In genomic region chr5:34806532-34806931, GRCh38 we compare ENCODE assay signal across 27 cellular contexts. TPM values are rescaled to one million over a fixed set of nuclear protein-coding genes. Genes with fewer than 3 reads are reported as not detected.
"Had no signal": no experiment of that assay in that cellular context is flagged by ENCODE, and none has a peak within 500 bp of the region (broad histone marks: within the 10 kb centered on the region; RNA-seq: fewer than 3 reads in every experiment).

No MANE protein-coding gene starts in this region.

- H3K27ac ChIP-seq: colonic mucosa, left lung, neural progenitor cell, parathyroid adenoma, right lobe of liver, stomach, thyroid gland had no signal

- H3K4me2 ChIP-seq: neural progenitor cell had no signal

- H3K4me3 Mint-ChIP-seq: dendritic cell treated with granulocyte-macrophage colony-stimulating factor and Interleukin-4, amounts not matched to agents 40 ng/mL and 50 ng/mL, for 4 days; mesothelial cell of epicardium; naive B cell; natural killer cell treated with Interleukin-12 subunit alpha and Interleukin-12 subunit beta and Interleukin-15 and Interleukin-18, amount 100 ng/mL, for 72 hours; neural progenitor cell had no signal

- H3K9me3 Mint-ChIP-seq: dendritic cell treated with granulocyte-macrophage colony-stimulating factor and Interleukin-4, amounts not matched to agents 40 ng/mL and 50 ng/mL, for 4 days; mesothelial cell of epicardium; naive B cell; natural killer cell treated with Interleukin-12 subunit alpha and Interleukin-12 subunit beta and Interleukin-15 and Interleukin-18, amount 100 ng/mL, for 72 hours; neural progenitor cell had no signal

- H3K27ac Mint-ChIP-seq: dendritic cell treated with granulocyte-macrophage colony-stimulating factor and Interleukin-4, amounts not matched to agents 40 ng/mL and 50 ng/mL, for 4 days; natural killer cell treated with Interleukin-12 subunit alpha and Interleukin-12 subunit beta and Interleukin-15 and Interleukin-18, amount 100 ng/mL, for 72 hours; neural progenitor cell had no signal

- H3K9ac ChIP-seq: neural progenitor cell, parathyroid adenoma had no signal

- H3K36me3 ChIP-seq: colonic mucosa, neural progenitor cell, thyroid gland had no signal

- H3K4me1 ChIP-seq: colonic mucosa, left lung, parathyroid adenoma, right lobe of liver, stomach, thyroid gland had no signal

- H3K27me3 Mint-ChIP-seq: dendritic cell treated with granulocyte-macrophage colony-stimulating factor and Interleukin-4, amounts not matched to agents 40 ng/mL and 50 ng/mL, for 4 days; progenitor cell of endocrine pancreas had no signal

- DNase-seq: colonic mucosa; effector CD8-positive, alpha-beta T cell; hypothalamus; left cardiac atrium; left lung; mesenchymal stem cell; mucosa of descending colon; naive B cell; right lobe of liver; small intestine; stimulated activated CD4-positive, alpha-beta T cell treated with anti-CD3 and anti-CD28 coated beads, Interleukin-15, amount 100 ng/mL, for 24 hours; stimulated activated CD4-positive, alpha-beta T cell treated with anti-CD3 and anti-CD28 coated beads, Interleukin-2, amount 100 ng/mL, for 48 hours; stimulated activated naive CD4-positive, alpha-beta T cell; stomach; thyroid gland; trophoblast cell had no signal

- H3K9me3 ChIP-seq: colonic mucosa, left lung, mucosa of descending colon, right lobe of liver, stomach, thyroid gland, vagina had no signal

- H3K27me3 ChIP-seq: colonic mucosa, left lung, neural progenitor cell, right lobe of liver, stomach, thyroid gland, vagina had no signal

- H2AFZ ChIP-seq: neural progenitor cell, parathyroid adenoma had no signal

- FAIRE-seq: frontal cortex, small intestine had no signal

- H3K79me2 ChIP-seq: parathyroid adenoma had no signal

- H3K4me1 Mint-ChIP-seq: naive B cell had no signal

- H3K4me3 ChIP-seq: colonic mucosa, left lung, mucosa of descending colon, neural progenitor cell, right lobe of liver, stomach, thyroid gland, vagina had no signal

- H3K36me3 Mint-ChIP-seq: naive B cell; natural killer cell treated with Interleukin-12 subunit alpha and Interleukin-12 subunit beta and Interleukin-15 and Interleukin-18, amount 100 ng/mL, for 72 hours had no signal

RNA-seq across cellular contexts. Expression of gene TTC23L, which starts 32.4 kb away (rescaled TPM):
- total RNA-seq: left cardiac atrium; lung microvascular endothelial cell; natural killer cell treated with Interleukin-12 subunit alpha and Interleukin-12 subunit beta and Interleukin-15 and Interleukin-18, amount 100 ng/mL, for 72 hours; osteoblast; subcutaneous adipose tissue had no signal
